Comparison of ENCODE assay signal across 2 cellular contexts in the genomic region with DNA sequence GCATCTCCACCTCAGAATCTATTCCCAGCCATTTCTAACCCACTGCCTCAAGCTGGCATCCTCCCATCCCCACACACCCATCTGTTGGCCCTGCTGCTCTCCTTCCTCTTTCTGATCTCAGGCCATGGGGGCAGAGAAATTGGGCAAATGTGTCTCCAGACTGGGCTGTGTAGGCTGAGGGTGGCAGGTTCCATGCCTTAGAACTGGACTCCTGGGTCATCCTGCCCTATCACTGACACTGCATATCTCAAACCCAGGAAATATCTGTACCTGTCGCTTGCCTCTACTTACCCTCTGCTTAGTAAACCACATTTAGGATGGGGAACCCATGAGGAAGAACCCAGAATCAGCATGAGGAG.
A peak's percentile ranks its signal among the peaks of the same experiment; 100 is the strongest.
TF ChIP-seq lines count a peak whose summit lies in the region.

No MANE protein-coding gene starts in this region.

TF ChIP-seq in GM12891, 5 proteins besides CTCF, POLR2A, EP300 and RAD21 (continued from another document):
- TF ChIP-seq POLR2AphosphoS5 (IDR thresholded peaks at IDR 0.05; ENCODE audit: low read depth, low read length) (no peak), SPI1 (IDR thresholded peaks at IDR 0.05; ENCODE audit: low read depth, low read length) (no peak)
TF ChIP-seq in GM12891: peak in this region for 0.

TF ChIP-seq in H1, 55 proteins besides CTCF, POLR2A, EP300 and RAD21:
- TF ChIP-seq POU5F1 (IDR thresholded peaks at IDR 0.05; ENCODE audit: low read depth, low read length) (no peak), ZNF274 (IDR thresholded peaks at IDR 0.05; ENCODE audit: borderline replicate concordance, extremely low read depth, low read length) (no peak), EZH2 (IDR thresholded peaks at IDR 0.05; ENCODE audit: low read depth, low read length, severe bottlenecking) (peak; percentile 82)
